In the genomic region with DNA sequence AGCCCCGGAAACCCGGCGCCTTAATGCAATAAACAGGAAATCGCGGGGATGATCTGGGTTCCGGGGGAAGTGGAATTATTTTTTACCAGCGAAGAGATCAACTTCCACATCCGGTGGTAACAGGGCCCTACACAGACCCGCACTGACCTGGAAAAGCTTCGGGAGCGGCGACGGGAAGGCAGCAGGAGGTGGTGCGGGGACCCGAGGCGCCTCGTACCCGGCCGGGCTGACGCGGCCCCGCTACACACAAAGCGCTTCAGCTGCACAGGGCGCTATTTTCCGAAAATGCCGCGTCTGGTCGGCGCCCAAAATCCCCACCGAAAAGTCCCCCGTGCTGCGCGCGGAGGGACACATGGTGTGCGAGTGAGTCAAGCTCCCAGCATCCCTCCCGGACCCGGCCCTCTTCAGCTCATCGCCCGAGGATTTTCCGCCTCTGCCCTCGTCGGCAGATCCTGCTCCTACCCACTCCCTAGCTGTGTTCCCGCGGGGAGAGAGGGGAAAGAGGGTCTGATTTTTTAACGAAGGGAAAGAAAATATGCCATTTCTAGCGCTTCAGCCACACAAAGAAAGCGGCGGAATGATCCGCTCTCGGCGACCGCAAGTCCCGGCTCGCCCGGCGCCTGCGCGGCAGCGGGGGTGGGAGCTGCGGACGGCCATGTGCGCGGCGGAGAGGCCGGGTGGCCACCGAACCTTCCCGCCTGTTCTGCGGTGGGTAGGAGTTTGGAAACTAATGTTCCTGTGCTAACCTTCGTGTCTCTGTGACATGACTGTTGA, we compare ENCODE assay signal across 8 cellular contexts. TPM values are rescaled to one million over a fixed set of nuclear protein-coding genes. Genes with fewer than 3 reads are reported as not detected.
DNase-seq lines count a peak whose midpoint lies in the region; ATAC-seq and TF ChIP-seq lines count a peak whose summit lies in the region.

Gene GABPB1 (minus strand): TSS at position 361 of the 774 bp plus-strand sequence. CDS start 45,400 bp downstream, outside the sequence.

- CTCF ChIA-PET in HEK293 (lab: Yijun Ruan, JAX) = no interaction called here

- peaks cover 47% of the 10 kb centered on the region for H3K4me1 Mint-ChIP-seq in activated naive CD4-positive, alpha-beta T cell treated with anti-CD3 and anti-CD28 coated beads, Interleukin-2, amount 50 U/mL, for 24 hours

- H3K4me3 Mint-ChIP-seq in activated naive CD4-positive, alpha-beta T cell treated with anti-CD3 and anti-CD28 coated beads, Interleukin-2, amount 50 U/mL, for 24 hours = peak within 1 kb of the TSS; percentile 98

- H3K4me1 ChIP-seq in ES-I3 (ENCODE audit: insufficient read depth, low read length) = 0 out of 2 replicates have a peak, but pooled peaks cover 10% of the 10 kb centered on the region
- H3K4me1 ChIP-seq in HEK293 (ENCODE audit: control insufficient read depth, insufficient read depth, low read length) = no peaks in the 10 kb centered on the region
- peaks cover 49% of the 10 kb centered on the region for H3K4me1 ChIP-seq in suprapubic skin

- TF ChIP-seq POLR2A in NB4 (IDR thresholded peaks at IDR 0.05; ENCODE audit: extremely low read depth, insufficient read length) = peak; percentile 90
- peak; percentile 62 to 86 for TF ChIP-seq POLR2A in suprapubic skin (IDR thresholded peaks at IDR 0.05)

- DNase-seq in NB4 (ENCODE audit: low read depth) (peak; percentile 95), globus pallidus (ENCODE audit: low spot score) (peak; percentile 88), occipital lobe (lab: John Stamatoyannopoulos, UW) (peak; percentile 93), suprapubic skin (ENCODE audit: low spot score in 2 of 2) (peak; percentile 89 to 91)

- peak within 1 kb of the TSS; percentile 92 for H3K27ac ChIP-seq in HEK293 (ENCODE audit: extremely low read depth, low read depth, low read length)
- H3K27ac ChIP-seq in suprapubic skin = peak within 1 kb of the TSS; percentile 100

- TF ChIP-seq CTCF in HEK293 (tag by site-specific recombination; IDR thresholded peaks at IDR 0.05) (no peak), NB4 (IDR thresholded peaks at IDR 0.05; ENCODE audit: low read depth, low read length) (no peak), suprapubic skin (IDR thresholded peaks at IDR 0.05) (no peak)

- H3K36me3 Mint-ChIP-seq in activated naive CD4-positive, alpha-beta T cell treated with anti-CD3 and anti-CD28 coated beads, Interleukin-2, amount 50 U/mL, for 24 hours = peaks cover 36% of the 10 kb centered on the region

- no peaks in the 10 kb centered on the region for H3K27me3 ChIP-seq in suprapubic skin

- ATAC-seq in SK-N-SH treated with all-trans-retinoic acid at 6 μM for 48 hours = peak; percentile 78

- POLR2A ChIA-PET in HEK293 (lab: Yijun Ruan, JAX) = interaction anchor here (0.6 to 2.4 kb wide), 5 partner anchors 12 to 1200 kb away, joined by 3 to 16 read pairs (median 7); partner anchors contain the start of genes COPS2 and USP8

- no peaks in the 10 kb centered on the region for H3K27me3 Mint-ChIP-seq in activated naive CD4-positive, alpha-beta T cell treated with anti-CD3 and anti-CD28 coated beads, Interleukin-2, amount 50 U/mL, for 24 hours

- H3K9me3 Mint-ChIP-seq in activated naive CD4-positive, alpha-beta T cell treated with anti-CD3 and anti-CD28 coated beads, Interleukin-2, amount 50 U/mL, for 24 hours = no peaks in the 10 kb centered on the region

- H3K4me3 ChIP-seq in HEK293 (ENCODE audit: low read depth, low read length) (peak within 1 kb of the TSS; percentile 77), NB4 (ENCODE audit: low read depth, low read length) (peak within 1 kb of the TSS; percentile 100), suprapubic skin (peak within 1 kb of the TSS; percentile 93)

- H3K36me3 ChIP-seq in ES-I3 (ENCODE audit: insufficient read depth, low read length) (no peaks in the 10 kb centered on the region), HEK293 (ENCODE audit: control insufficient read depth in 2 of 2, insufficient read depth in 1 of 2, low read length in 2 of 2) (peaks cover 3 to 23% of the 10 kb centered on the region in 2 experiments; a peak in 2 of 3 replicates), suprapubic skin (peaks cover 11% of the 10 kb centered on the region)

- 0% methylated on average over 34 of the region's 69 CpGs for WGBS in suprapubic skin

- no peak for TF ChIP-seq EP300 in suprapubic skin (IDR thresholded peaks at IDR 0.05)

- H3K27ac Mint-ChIP-seq in activated naive CD4-positive, alpha-beta T cell treated with anti-CD3 and anti-CD28 coated beads, Interleukin-2, amount 50 U/mL, for 24 hours = peak within 1 kb of the TSS; percentile 100

- peak within 1 kb of the TSS; percentile 71 for H3K9ac ChIP-seq in ES-I3 (ENCODE audit: low read depth, low read length)

- H3K9me3 ChIP-seq in ES-I3 (ENCODE audit: control insufficient read depth, insufficient read depth, low read length) (no peaks in the 10 kb centered on the region), HEK293 (ENCODE audit: control insufficient read depth, insufficient read depth, low read depth, low read length) (no peaks in the 10 kb centered on the region), suprapubic skin (no peaks in the 10 kb centered on the region)

TF ChIP-seq in HEK293, 187 proteins besides CTCF, POLR2A, EP300 and RAD21 (continues in another document):
- TF ChIP-seq ZNF112 (tag by site-specific recombination; IDR thresholded peaks at IDR 0.05) (no peak), SALL2 (tag by site-specific recombination; IDR thresholded peaks at IDR 0.05; ENCODE audit: borderline replicate concordance) (no peak), ZNF501 (tag by site-specific recombination; IDR thresholded peaks at IDR 0.05) (peak; percentile 96), ZSCAN30 (tag by site-specific recombination; IDR thresholded peaks at IDR 0.05) (peak; percentile 27), ZNF155 (tag by site-specific recombination; IDR thresholded peaks at IDR 0.05) (no peak)
- TF ChIP-seq, protein P1, sequence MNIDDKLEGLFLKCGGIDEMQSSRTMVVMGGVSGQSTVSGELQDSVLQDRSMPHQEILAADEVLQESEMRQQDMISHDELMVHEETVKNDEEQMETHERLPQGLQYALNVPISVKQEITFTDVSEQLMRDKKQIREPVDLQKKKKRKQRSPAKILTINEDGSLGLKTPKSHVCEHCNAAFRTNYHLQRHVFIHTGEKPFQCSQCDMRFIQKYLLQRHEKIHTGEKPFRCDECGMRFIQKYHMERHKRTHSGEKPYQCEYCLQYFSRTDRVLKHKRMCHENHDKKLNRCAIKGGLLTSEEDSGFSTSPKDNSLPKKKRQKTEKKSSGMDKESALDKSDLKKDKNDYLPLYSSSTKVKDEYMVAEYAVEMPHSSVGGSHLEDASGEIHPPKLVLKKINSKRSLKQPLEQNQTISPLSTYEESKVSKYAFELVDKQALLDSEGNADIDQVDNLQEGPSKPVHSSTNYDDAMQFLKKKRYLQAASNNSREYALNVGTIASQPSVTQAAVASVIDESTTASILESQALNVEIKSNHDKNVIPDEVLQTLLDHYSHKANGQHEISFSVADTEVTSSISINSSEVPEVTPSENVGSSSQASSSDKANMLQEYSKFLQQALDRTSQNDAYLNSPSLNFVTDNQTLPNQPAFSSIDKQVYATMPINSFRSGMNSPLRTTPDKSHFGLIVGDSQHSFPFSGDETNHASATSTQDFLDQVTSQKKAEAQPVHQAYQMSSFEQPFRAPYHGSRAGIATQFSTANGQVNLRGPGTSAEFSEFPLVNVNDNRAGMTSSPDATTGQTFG (tag by site-specific recombination; IDR thresholded peaks at IDR 0.05; ENCODE audit: borderline replicate concordance) = peak; percentile 54; the same call in 1 of the 2 replicates

TF ChIP-seq in SK-N-SH treated with all-trans-retinoic acid at 6 μM for 48 hours, 23 proteins besides CTCF, POLR2A, EP300 and RAD21:
- TF ChIP-seq TCF4 (CRISPR knock-in tag; IDR thresholded peaks at IDR 0.05; ENCODE audit: borderline replicate concordance) (peak; percentile 47; the same call in 1 of the 2 replicates), OSR1 (CRISPR knock-in tag; IDR thresholded peaks at IDR 0.05) (no peak), ZFP30 (CRISPR knock-in tag; IDR thresholded peaks at IDR 0.05) (no peak), RARB (CRISPR knock-in tag; IDR thresholded peaks at IDR 0.05) (no peak), ZC3H10 (CRISPR knock-in tag; IDR thresholded peaks at IDR 0.05) (no peak), ZNF8 (CRISPR knock-in tag; IDR thresholded peaks at IDR 0.05) (0 out of 2 replicates have a peak, but pooled peaks have one; percentile 14), ISL1 (CRISPR knock-in tag; IDR thresholded peaks at IDR 0.05) (no peak)
TF ChIP-seq in SK-N-SH treated with all-trans-retinoic acid at 6 μM for 48 hours: peak in this region for 2.

RNA-seq across cellular contexts. Expression of gene GABPB1, which starts in this region (rescaled TPM):
- 58.2 TPM for total RNA-seq in occipital lobe
- 10 to 100 TPM; 10.8 to 31.2 (median 20.3) TPM for total RNA-seq in suprapubic skin

Comparison
In these comparisons a context has a peak if more than half of its experiments do, and no peak if none do; other contexts are left out.
1. Peak in every context shown above with its lines: DNase-seq, ATAC-seq, H3K4me3 ChIP-seq and H3K27ac ChIP-seq.